In genomic region chr11:118245946-118246562, GRCh38 we compare ENCODE assay signal across 1 cellular context.
A peak's percentile ranks its signal among the peaks of the same experiment; 100 is the strongest.
TF ChIP-seq lines count a peak whose summit lies in the region.

No MANE protein-coding gene starts in this region.

TF ChIP-seq in K562, 482 proteins besides CTCF, POLR2A, EP300 and RAD21:
- TF ChIP-seq AFF4 (CRISPR knock-in tag; IDR thresholded peaks at IDR 0.05) (no peak), HMBOX1 (IDR thresholded peaks at IDR 0.05) (0 out of 2 replicates have a peak, but pooled peaks have one; percentile 30), ZBTB40 (IDR thresholded peaks at IDR 0.05) (0 out of 2 replicates have a peak, but pooled peaks have one; percentile 2), ZBTB40 (CRISPR knock-in tag; IDR thresholded peaks at IDR 0.05) (no peak)
